ENCODE assay signal across 34 cellular contexts in genomic region chr5:63613430-63613829, GRCh38.
"Had no signal": no experiment of that assay in that cellular context is flagged by ENCODE, and none has a peak within 500 bp of the region (broad histone marks: within the 10 kb centered on the region; RNA-seq: fewer than 3 reads in every experiment).

No MANE protein-coding gene starts in this region.

- ATAC-seq: activated CD4-positive, alpha-beta T cell treated with anti-CD3 and anti-CD28 coated beads for 36 hours; activated CD8-positive, alpha-beta memory T cell treated with anti-CD3 and anti-CD28 coated beads, Interleukin-2, amount 10 ng/mL, durations not matched to agents 7 days and 5 days; activated CD8-positive, alpha-beta T cell treated with anti-CD3 and anti-CD28 coated beads, Interleukin-2, amount 10 ng/mL, durations not matched to agents 7 days and 5 days; activated naive CD8-positive, alpha-beta T cell treated with anti-CD3 and anti-CD28 coated beads, Interleukin-2, amount 50 U/mL, for 24 hours; body of pancreas; foreskin keratinocyte; gastrocnemius medialis; heart left ventricle had no signal

- DNase-seq: activated CD4-positive, alpha-beta memory T cell treated with anti-CD3 and anti-CD28 coated beads for 36 hours; activated CD4-positive, alpha-beta T cell treated with anti-CD3 and anti-CD28 coated beads for 36 hours; activated CD4-positive, alpha-beta T cell treated with anti-CD3 and anti-CD28 coated beads, Interleukin-2, amount 10 ng/mL, durations not matched to agents 24 days and 14 days; activated CD4-positive, CD25-positive, alpha-beta regulatory T cell; activated CD4-positive, CD25-positive, alpha-beta regulatory T cell treated with anti-CD3 and anti-CD28 coated beads, Interleukin-2, amount 50 U/mL, for 72 hours; activated CD8-positive, alpha-beta memory T cell treated with anti-CD3 and anti-CD28 coated beads, Interleukin-2, amount 10 ng/mL, durations not matched to agents 7 days and 5 days; activated CD8-positive, alpha-beta memory T cell treated with anti-CD3 and anti-CD28 coated beads, Interleukin-2, amount 50 U/mL, for 4 hours; activated CD8-positive, alpha-beta T cell treated with anti-CD3 and anti-CD28 coated beads, Interleukin-2, amount 10 ng/mL, durations not matched to agents 7 days and 5 days; activated effector memory CD4-positive, alpha-beta T cell treated with anti-CD3 and anti-CD28 coated beads, Interleukin-2, amount 50 U/mL, for 16 hours; activated naive CD4-positive, alpha-beta T cell treated with anti-CD3 and anti-CD28 coated beads for 36 hours; activated naive CD8-positive, alpha-beta T cell treated with anti-CD3 and anti-CD28 coated beads for 36 hours; activated naive CD8-positive, alpha-beta T cell treated with anti-CD3 and anti-CD28 coated beads, Interleukin-2, amount 50 U/mL, for 24 hours; activated T-cell treated with anti-CD3 and anti-CD28 coated beads, Interleukin-2, amount 50 U/mL, for 1 hour; activated T-cell treated with anti-CD3 and anti-CD28 coated beads, Interleukin-2, amount 50 U/mL, for 48 hours; adrenal gland; amygdala; aorta; body of pancreas; dorsolateral prefrontal cortex; effector memory CD4-positive, alpha-beta T cell; endodermal cell; erythroblast; gastrocnemius medialis; glutamatergic neuron; heart left ventricle; hypothalamus had no signal

- H3K4me1 ChIP-seq: adrenal gland, body of pancreas, esophagus muscularis mucosa, foreskin keratinocyte, gastrocnemius medialis, heart left ventricle had no signal

- H3K9me3 ChIP-seq: adrenal gland, body of pancreas, esophagus muscularis mucosa, gastrocnemius medialis had no signal

- H3K4me1 Mint-ChIP-seq: activated CD4-positive, alpha-beta T cell treated with anti-CD3 and anti-CD28 coated beads for 36 hours; activated CD4-positive, alpha-beta T cell treated with anti-CD3 and anti-CD28 coated beads, Interleukin-2, amount 10 ng/mL, durations not matched to agents 24 days and 14 days; activated CD8-positive, alpha-beta memory T cell treated with anti-CD3 and anti-CD28 coated beads, Interleukin-2, amount 10 ng/mL, durations not matched to agents 7 days and 5 days; activated naive CD4-positive, alpha-beta T cell treated with anti-CD3 and anti-CD28 coated beads, Interleukin-2, amount 50 U/mL, for 24 hours; activated naive CD8-positive, alpha-beta T cell treated with anti-CD3 and anti-CD28 coated beads for 36 hours; activated naive CD8-positive, alpha-beta T cell treated with anti-CD3 and anti-CD28 coated beads, Interleukin-2, amount 50 U/mL, for 24 hours; central memory CD8-positive, alpha-beta T cell had no signal

- H3K9me3 Mint-ChIP-seq: activated CD4-positive, alpha-beta T cell treated with anti-CD3 and anti-CD28 coated beads, Interleukin-2, amount 10 ng/mL, durations not matched to agents 24 days and 14 days; activated naive CD4-positive, alpha-beta T cell treated with anti-CD3 and anti-CD28 coated beads for 36 hours; dendritic cell treated with granulocyte-macrophage colony-stimulating factor and Interleukin-4, amounts not matched to agents 40 ng/mL and 50 ng/mL, for 4 days had no signal

- H3K27ac ChIP-seq: adrenal gland, body of pancreas, coronary artery, dorsolateral prefrontal cortex, esophagus muscularis mucosa, foreskin keratinocyte, gastrocnemius medialis, heart left ventricle had no signal

- H3K27me3 ChIP-seq: adrenal gland, body of pancreas, dorsolateral prefrontal cortex, esophagus muscularis mucosa, foreskin keratinocyte, gastrocnemius medialis, heart left ventricle had no signal

- H3K27ac Mint-ChIP-seq: activated CD4-positive, alpha-beta memory T cell treated with anti-CD3 and anti-CD28 coated beads for 36 hours; activated CD4-positive, alpha-beta T cell treated with anti-CD3 and anti-CD28 coated beads for 36 hours; activated CD4-positive, alpha-beta T cell treated with anti-CD3 and anti-CD28 coated beads, Interleukin-2, amount 10 ng/mL, durations not matched to agents 24 days and 14 days; activated CD8-positive, alpha-beta memory T cell treated with anti-CD3 and anti-CD28 coated beads, Interleukin-2, amount 10 ng/mL, durations not matched to agents 7 days and 5 days; activated CD8-positive, alpha-beta T cell treated with anti-CD3 and anti-CD28 coated beads, Interleukin-2, amount 10 ng/mL, durations not matched to agents 7 days and 5 days; activated naive CD4-positive, alpha-beta T cell treated with anti-CD3 and anti-CD28 coated beads for 36 hours; activated naive CD4-positive, alpha-beta T cell treated with anti-CD3 and anti-CD28 coated beads, Interleukin-2, amount 50 U/mL, for 24 hours; activated naive CD8-positive, alpha-beta T cell treated with anti-CD3 and anti-CD28 coated beads for 36 hours; activated naive CD8-positive, alpha-beta T cell treated with anti-CD3 and anti-CD28 coated beads, Interleukin-2, amount 50 U/mL, for 24 hours; activated T-helper 1 cell treated with anti-CD3 and anti-CD28 coated beads, Interleukin-12 subunit alpha, Interleukin-12 subunit beta, Interleukin-2, Interleukin-4 antibody, amounts not matched to agents 30 ng/mL and 10 ng/mL and 1 ng/mL, durations not matched to agents 14 hours and 24 hours and 36 hours; activated T-helper 2 cell treated with anti-CD3 and anti-CD28 coated beads, Interferon-gamma antibody, Interleukin-2, Interleukin-4, amounts not matched to agents 10 μg/mL and 5 μg/mL and 100 μg/mL, durations not matched to agents 14 hours and 24 hours and 36 hours; dendritic cell treated with granulocyte-macrophage colony-stimulating factor and Interleukin-4, amounts not matched to agents 40 ng/mL and 50 ng/mL, for 4 days; endodermal cell had no signal

- H3K4me3 Mint-ChIP-seq: activated CD4-positive, alpha-beta memory T cell treated with anti-CD3 and anti-CD28 coated beads for 36 hours; activated CD4-positive, alpha-beta T cell treated with anti-CD3 and anti-CD28 coated beads for 36 hours; activated CD4-positive, alpha-beta T cell treated with anti-CD3 and anti-CD28 coated beads, Interleukin-2, amount 10 ng/mL, durations not matched to agents 24 days and 14 days; activated CD8-positive, alpha-beta memory T cell treated with anti-CD3 and anti-CD28 coated beads, Interleukin-2, amount 10 ng/mL, durations not matched to agents 7 days and 5 days; activated CD8-positive, alpha-beta T cell treated with anti-CD3 and anti-CD28 coated beads, Interleukin-2, amount 10 ng/mL, durations not matched to agents 7 days and 5 days; activated naive CD4-positive, alpha-beta T cell treated with anti-CD3 and anti-CD28 coated beads for 36 hours; activated naive CD4-positive, alpha-beta T cell treated with anti-CD3 and anti-CD28 coated beads, Interleukin-2, amount 50 U/mL, for 24 hours; activated naive CD8-positive, alpha-beta T cell treated with anti-CD3 and anti-CD28 coated beads for 36 hours; activated naive CD8-positive, alpha-beta T cell treated with anti-CD3 and anti-CD28 coated beads, Interleukin-2, amount 50 U/mL, for 24 hours; activated T-helper 1 cell treated with anti-CD3 and anti-CD28 coated beads, Interleukin-12 subunit alpha, Interleukin-12 subunit beta, Interleukin-2, Interleukin-4 antibody, amounts not matched to agents 30 ng/mL and 10 ng/mL and 1 ng/mL, durations not matched to agents 14 hours and 24 hours and 36 hours; central memory CD8-positive, alpha-beta T cell; dendritic cell treated with granulocyte-macrophage colony-stimulating factor and Interleukin-4, amounts not matched to agents 40 ng/mL and 50 ng/mL, for 4 days; endodermal cell had no signal

- H3K36me3 ChIP-seq: adrenal gland, esophagus muscularis mucosa, gastrocnemius medialis, heart left ventricle had no signal

- H3K36me3 Mint-ChIP-seq: activated CD4-positive, alpha-beta memory T cell treated with anti-CD3 and anti-CD28 coated beads for 36 hours; activated CD8-positive, alpha-beta memory T cell treated with anti-CD3 and anti-CD28 coated beads, Interleukin-2, amount 10 ng/mL, durations not matched to agents 7 days and 5 days; activated naive CD4-positive, alpha-beta T cell treated with anti-CD3 and anti-CD28 coated beads, Interleukin-2, amount 50 U/mL, for 24 hours; activated naive CD8-positive, alpha-beta T cell treated with anti-CD3 and anti-CD28 coated beads for 36 hours had no signal

- H3K4me3 ChIP-seq: adrenal gland, body of pancreas, coronary artery, dorsolateral prefrontal cortex, esophagus muscularis mucosa, gastrocnemius medialis, heart left ventricle had no signal

- H3K27me3 Mint-ChIP-seq: activated CD4-positive, alpha-beta memory T cell treated with anti-CD3 and anti-CD28 coated beads for 36 hours; activated CD4-positive, alpha-beta T cell treated with anti-CD3 and anti-CD28 coated beads for 36 hours; activated CD4-positive, alpha-beta T cell treated with anti-CD3 and anti-CD28 coated beads, Interleukin-2, amount 10 ng/mL, durations not matched to agents 24 days and 14 days; activated CD8-positive, alpha-beta memory T cell treated with anti-CD3 and anti-CD28 coated beads, Interleukin-2, amount 10 ng/mL, durations not matched to agents 7 days and 5 days; activated naive CD4-positive, alpha-beta T cell treated with anti-CD3 and anti-CD28 coated beads, Interleukin-2, amount 50 U/mL, for 24 hours; activated naive CD8-positive, alpha-beta T cell treated with anti-CD3 and anti-CD28 coated beads for 36 hours; activated naive CD8-positive, alpha-beta T cell treated with anti-CD3 and anti-CD28 coated beads, Interleukin-2, amount 50 U/mL, for 24 hours; central memory CD8-positive, alpha-beta T cell; dendritic cell treated with granulocyte-macrophage colony-stimulating factor and Interleukin-4, amounts not matched to agents 40 ng/mL and 50 ng/mL, for 4 days had no signal
